ENCODE assay signal across 15 cellular contexts in genomic region chr7:7803597-7804229, GRCh38.
A peak's percentile ranks its signal among the peaks of the same experiment; 100 is the strongest.
DNase-seq lines count a peak whose midpoint lies in the region; ATAC-seq and TF ChIP-seq lines count a peak whose summit lies in the region.
"Had no signal": no experiment of that assay in that cellular context is flagged by ENCODE, and none has a peak within 500 bp of the region (broad histone marks: within the 10 kb centered on the region; RNA-seq: fewer than 3 reads in every experiment).

No MANE protein-coding gene starts in this region.

- no peak for TF ChIP-seq CTCF in GM23338 (conservative IDR thresholded peaks at IDR 0.05; ENCODE audit: low read depth in 2 of 2)

- no peak overlapping the region for H3K4ac ChIP-seq in mesendoderm (ENCODE audit: low read depth, low read length)

- no peaks in the 10 kb centered on the region for H4K20me1 ChIP-seq in GM23338 (replicated peaks; ENCODE audit: insufficient read depth)

- H2BK120ac ChIP-seq in mesendoderm (ENCODE audit: low read depth, low read length): peak overlapping the region; percentile 61

- no peak overlapping the region for H3K4me3 Mint-ChIP-seq in GM23338
- no peak overlapping the region for H3K4me3 Mint-ChIP-seq in activated T-cell treated with anti-CD3 and anti-CD28 coated beads, Interleukin-2, amount 50 U/mL, for 24 hours

- no peak overlapping the region for H3K18ac ChIP-seq in mesendoderm (ENCODE audit: low read length)

- no peaks in the 10 kb centered on the region for H3F3A ChIP-seq in GM23338 (replicated peaks; ENCODE audit: low read depth)

- H3K4me1 Mint-ChIP-seq in GM23338: peaks cover 10% of the 10 kb centered on the region; the same call in 2 of the 3 replicates
- H3K4me1 Mint-ChIP-seq in activated T-cell treated with anti-CD3 and anti-CD28 coated beads, Interleukin-2, amount 50 U/mL, for 24 hours (ENCODE audit: low read depth): no peaks in the 10 kb centered on the region

- H3K79me1 ChIP-seq in mesendoderm (ENCODE audit: low read length): no peaks in the 10 kb centered on the region

- H3K9me3 Mint-ChIP-seq in GM23338: no peaks in the 10 kb centered on the region
- no peaks in the 10 kb centered on the region for H3K9me3 Mint-ChIP-seq in activated T-cell treated with anti-CD3 and anti-CD28 coated beads, Interleukin-2, amount 50 U/mL, for 24 hours
- H3K9me3 Mint-ChIP-seq: activated T-helper 2 cell treated with anti-CD3 and anti-CD28 coated beads, Interferon-gamma antibody, Interleukin-2, Interleukin-4, amounts not matched to agents 10 μg/mL and 5 μg/mL and 100 μg/mL, durations not matched to agents 14 hours and 24 hours and 36 hours had no signal

- no peaks in the 10 kb centered on the region for H3K36me3 ChIP-seq in GM23338 (ENCODE audit: insufficient read depth)
- H3K36me3 ChIP-seq in mesendoderm (ENCODE audit: control insufficient read depth, insufficient read depth, low read length): no peaks in the 10 kb centered on the region
- H3K36me3 ChIP-seq: tibial artery had no signal

- WGBS in mesendoderm (ENCODE audit: extremely low coverage, insufficient coverage, low lambda C conversion rate): no CpG with 5 or more reads among the region's 3 CpGs

- H3K27ac ChIP-seq in GM23338 (ENCODE audit: low read depth) (peak overlapping the region; percentile 7; the same call in 1 of the 2 replicates), mesendoderm (ENCODE audit: low read depth, low read length) (no peak overlapping the region)
- H3K27ac ChIP-seq: pancreas, tibial artery had no signal

- ATAC-seq in GM18907 (IDR thresholded peaks at IDR 0.05; ENCODE audit: unreplicated experiment) (peak; percentile 79), GM23338 (peak; percentile 91), HG03571 (IDR thresholded peaks at IDR 0.05; ENCODE audit: unreplicated experiment) (peak; percentile 84), HG02840 (IDR thresholded peaks at IDR 0.05; ENCODE audit: low FRiP score, unreplicated experiment) (no peak)
- ATAC-seq: K562, pancreas, PC-3 had no signal

- H2BK5ac ChIP-seq in mesendoderm (ENCODE audit: low read length): no peak overlapping the region

- no peak overlapping the region for H3K23ac ChIP-seq in mesendoderm (ENCODE audit: low read length)

- H2BK15ac ChIP-seq in mesendoderm (replicated peaks; ENCODE audit: low read depth): no peak overlapping the region

- H3K79me2 ChIP-seq in GM23338 (replicated peaks; ENCODE audit: insufficient read depth) (no peaks in the 10 kb centered on the region), mesendoderm (ENCODE audit: control insufficient read depth, insufficient read depth, low read length) (no peaks in the 10 kb centered on the region)

- 0 out of 2 replicates have a peak, but pooled peaks cover 3% of the 10 kb centered on the region for H3K4me1 ChIP-seq in GM23338 (ENCODE audit: insufficient read depth)
- H3K4me1 ChIP-seq in mesendoderm (ENCODE audit: control insufficient read depth, low read depth, low read length): no peaks in the 10 kb centered on the region

- H2AK5ac ChIP-seq in mesendoderm (ENCODE audit: low read length): no peak overlapping the region

- no peak overlapping the region for H4K8ac ChIP-seq in mesendoderm (ENCODE audit: low read depth, low read length)

- no peaks in the 10 kb centered on the region for H3K27me3 Mint-ChIP-seq in GM23338 (ENCODE audit: insufficient read depth, low read depth, poor library complexity)
- no peaks in the 10 kb centered on the region for H3K27me3 Mint-ChIP-seq in activated T-cell treated with anti-CD3 and anti-CD28 coated beads, Interleukin-2, amount 50 U/mL, for 24 hours

- no peak overlapping the region for H3K9ac ChIP-seq in mesendoderm (ENCODE audit: low read length)

- H3K56ac ChIP-seq in mesendoderm (ENCODE audit: low read length): no peak overlapping the region

- H3K4me2 ChIP-seq in GM23338 (no peak overlapping the region), mesendoderm (ENCODE audit: low read length) (no peak overlapping the region)

- H3K36me3 Mint-ChIP-seq in GM23338 (ENCODE audit: low read depth): no peaks in the 10 kb centered on the region
- H3K36me3 Mint-ChIP-seq in activated T-cell treated with anti-CD3 and anti-CD28 coated beads, Interleukin-2, amount 50 U/mL, for 24 hours (ENCODE audit: low read depth): peaks cover 13% of the 10 kb centered on the region

- no peak overlapping the region for H3K4me3 ChIP-seq in GM23338
- no peak overlapping the region for H3K4me3 ChIP-seq in mesendoderm (ENCODE audit: low read length)
- H3K4me3 ChIP-seq: K562, pancreas, tibial artery had no signal

- H3K27me3 ChIP-seq in GM23338 (ENCODE audit: insufficient read depth) (no peaks in the 10 kb centered on the region), mesendoderm (ENCODE audit: insufficient read depth, low read length, poor library complexity) (no peaks in the 10 kb centered on the region)
- H3K27me3 ChIP-seq: pancreas, tibial artery had no signal

- H4K5ac ChIP-seq in mesendoderm (ENCODE audit: low read length): no peak overlapping the region

- H2AFZ ChIP-seq in GM23338: no peak overlapping the region

- no peak for DNase-seq in GM23338 (ENCODE audit: low spot score)
- no peak for DNase-seq in mesendoderm
- DNase-seq in activated T-cell treated with anti-CD3 and anti-CD28 coated beads, Interleukin-2, amount 50 U/mL, for 24 hours: no peak
- no peak for DNase-seq in AML-193 (lab: John Stamatoyannopoulos, UW)
- DNase-seq: C1 segment of cervical spinal cord, DMS79 treated with DMSO at 0.1 percent for 48 hours, NCI-H1105, pancreas, PC-3, tibial artery had no signal

- H3K27ac Mint-ChIP-seq in GM23338: peak overlapping the region; percentile 39
- H3K27ac Mint-ChIP-seq in activated T-cell treated with anti-CD3 and anti-CD28 coated beads, Interleukin-2, amount 50 U/mL, for 24 hours: no peak overlapping the region
- H3K27ac Mint-ChIP-seq: activated T-helper 2 cell treated with anti-CD3 and anti-CD28 coated beads, Interferon-gamma antibody, Interleukin-2, Interleukin-4, amounts not matched to agents 10 μg/mL and 5 μg/mL and 100 μg/mL, durations not matched to agents 14 hours and 24 hours and 36 hours had no signal

- H3K9me2 ChIP-seq in GM23338 (ENCODE audit: insufficient read depth): no peaks in the 10 kb centered on the region; the same call in 1 of the 2 replicates

TF ChIP-seq in GM23338, 12 proteins besides CTCF, POLR2A, EP300 and RAD21:
- no peak for TF ChIP-seq ZNF114 (CRISPR knock-in tag; IDR thresholded peaks at IDR 0.05)
- no peak for TF ChIP-seq STAT1 (IDR thresholded peaks at IDR 0.05; ENCODE audit: unreplicated experiment)
- TF ChIP-seq ZNF462 (CRISPR knock-in tag; IDR thresholded peaks at IDR 0.05): no peak
- TF ChIP-seq ZNF331 (CRISPR knock-in tag; IDR thresholded peaks at IDR 0.05; ENCODE audit: low read depth): no peak
